1 cellular context compared by ENCODE assay signal in the genomic region with DNA sequence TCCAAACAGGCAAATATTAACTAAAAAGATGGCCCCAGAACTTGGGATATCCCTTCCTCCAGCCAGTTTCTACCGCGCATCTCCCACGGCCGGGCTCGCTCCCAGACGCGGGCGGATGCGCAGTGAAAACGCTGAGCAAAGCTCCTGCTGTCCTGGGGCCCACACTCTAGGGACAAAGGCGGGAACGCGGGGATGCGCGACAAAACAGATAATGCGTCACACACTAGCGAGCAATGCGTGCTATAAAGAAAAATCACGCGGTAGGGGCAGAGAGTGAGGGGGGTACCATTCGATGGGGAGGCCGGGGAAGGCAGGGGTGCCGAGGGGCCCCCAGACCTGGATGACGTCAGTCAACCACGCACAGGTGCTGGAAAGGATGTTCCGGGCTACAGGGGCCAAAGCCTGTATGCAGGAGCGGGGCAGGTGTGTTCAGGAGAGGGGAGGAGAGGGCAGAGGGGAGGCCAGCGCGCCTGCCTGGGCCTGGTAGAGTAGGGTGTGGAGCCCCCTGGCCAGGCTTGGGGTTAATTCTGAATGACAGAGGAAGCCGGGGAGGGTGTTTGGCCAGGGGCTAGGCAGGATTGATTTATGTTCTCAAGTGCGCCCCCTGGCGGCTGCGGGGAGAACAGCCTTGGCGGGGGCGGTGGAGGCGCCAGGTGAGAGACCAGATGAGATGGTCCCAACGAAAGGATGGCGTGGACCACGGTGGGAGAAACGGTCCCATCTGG.
A peak's percentile ranks its signal among the peaks of the same experiment; 100 is the strongest.
TF ChIP-seq lines count a peak whose summit lies in the region.

No MANE protein-coding gene starts in this region.

TF ChIP-seq in HepG2, 621 proteins besides CTCF, POLR2A, EP300 and RAD21 (continued from another document and continues in another):
- TF ChIP-seq ZNF614 (CRISPR knock-in tag; IDR thresholded peaks at IDR 0.05; ENCODE audit: borderline replicate concordance) = no peak
- no peak for TF ChIP-seq ZSCAN12 (CRISPR knock-in tag; IDR thresholded peaks at IDR 0.05)
- TF ChIP-seq RBAK (CRISPR knock-in tag; IDR thresholded peaks at IDR 0.05) = no peak
- TF ChIP-seq FOXO4 (CRISPR knock-in tag; conservative IDR thresholded peaks at IDR 0.05) = no peak
- TF ChIP-seq YEATS4 (CRISPR knock-in tag; IDR thresholded peaks at IDR 0.05; ENCODE audit: borderline replicate concordance) = no peak
- TF ChIP-seq ZNF350 (CRISPR knock-in tag; IDR thresholded peaks at IDR 0.05; ENCODE audit: borderline replicate concordance, low read depth) = no peak
- TF ChIP-seq ZNF891 (CRISPR knock-in tag; IDR thresholded peaks at IDR 0.05) = 0 out of 2 replicates have a peak, but pooled peaks have one; percentile 46
- TF ChIP-seq ZNF788 (CRISPR knock-in tag; IDR thresholded peaks at IDR 0.05; ENCODE audit: borderline replicate concordance) = no peak
- 0 out of 2 replicates have a peak, but pooled peaks have one; percentile 9 for TF ChIP-seq FOXO1 (CRISPR knock-in tag; IDR thresholded peaks at IDR 0.05)
- no peak for TF ChIP-seq ZNF678 (CRISPR knock-in tag; IDR thresholded peaks at IDR 0.05)
- TF ChIP-seq ZNF224 (CRISPR knock-in tag; IDR thresholded peaks at IDR 0.05) = no peak
- TF ChIP-seq, protein P1, sequence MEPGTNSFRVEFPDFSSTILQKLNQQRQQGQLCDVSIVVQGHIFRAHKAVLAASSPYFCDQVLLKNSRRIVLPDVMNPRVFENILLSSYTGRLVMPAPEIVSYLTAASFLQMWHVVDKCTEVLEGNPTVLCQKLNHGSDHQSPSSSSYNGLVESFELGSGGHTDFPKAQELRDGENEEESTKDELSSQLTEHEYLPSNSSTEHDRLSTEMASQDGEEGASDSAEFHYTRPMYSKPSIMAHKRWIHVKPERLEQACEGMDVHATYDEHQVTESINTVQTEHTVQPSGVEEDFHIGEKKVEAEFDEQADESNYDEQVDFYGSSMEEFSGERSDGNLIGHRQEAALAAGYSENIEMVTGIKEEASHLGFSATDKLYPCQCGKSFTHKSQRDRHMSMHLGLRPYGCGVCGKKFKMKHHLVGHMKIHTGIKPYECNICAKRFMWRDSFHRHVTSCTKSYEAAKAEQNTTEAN (CRISPR knock-in tag; conservative IDR thresholded peaks at IDR 0.05) = no peak
- no peak for TF ChIP-seq PITX1 (CRISPR knock-in tag; IDR thresholded peaks at IDR 0.05)
- TF ChIP-seq KDM2A (CRISPR knock-in tag; IDR thresholded peaks at IDR 0.05; ENCODE audit: borderline replicate concordance, low read depth) = peak; percentile 45; the same call in 1 of the 2 replicates
- TF ChIP-seq ZNF556 (CRISPR knock-in tag; IDR thresholded peaks at IDR 0.05; ENCODE audit: borderline replicate concordance) = no peak
- TF ChIP-seq ZNF569 (CRISPR knock-in tag; IDR thresholded peaks at IDR 0.05; ENCODE audit: borderline replicate concordance) = no peak
- peak; percentile 37 for TF ChIP-seq PTBP1 (IDR thresholded peaks at IDR 0.05; ENCODE audit: low read depth, low read length, poor library complexity, severe bottlenecking)
- TF ChIP-seq KLF11 (CRISPR knock-in tag; IDR thresholded peaks at IDR 0.05) = no peak
- no peak for TF ChIP-seq RXRA (CRISPR knock-in tag; IDR thresholded peaks at IDR 0.05)
- TF ChIP-seq HNRNPK (IDR thresholded peaks at IDR 0.05; ENCODE audit: low read depth, low read length, poor library complexity, severe bottlenecking) = no peak
- TF ChIP-seq, protein P2, sequence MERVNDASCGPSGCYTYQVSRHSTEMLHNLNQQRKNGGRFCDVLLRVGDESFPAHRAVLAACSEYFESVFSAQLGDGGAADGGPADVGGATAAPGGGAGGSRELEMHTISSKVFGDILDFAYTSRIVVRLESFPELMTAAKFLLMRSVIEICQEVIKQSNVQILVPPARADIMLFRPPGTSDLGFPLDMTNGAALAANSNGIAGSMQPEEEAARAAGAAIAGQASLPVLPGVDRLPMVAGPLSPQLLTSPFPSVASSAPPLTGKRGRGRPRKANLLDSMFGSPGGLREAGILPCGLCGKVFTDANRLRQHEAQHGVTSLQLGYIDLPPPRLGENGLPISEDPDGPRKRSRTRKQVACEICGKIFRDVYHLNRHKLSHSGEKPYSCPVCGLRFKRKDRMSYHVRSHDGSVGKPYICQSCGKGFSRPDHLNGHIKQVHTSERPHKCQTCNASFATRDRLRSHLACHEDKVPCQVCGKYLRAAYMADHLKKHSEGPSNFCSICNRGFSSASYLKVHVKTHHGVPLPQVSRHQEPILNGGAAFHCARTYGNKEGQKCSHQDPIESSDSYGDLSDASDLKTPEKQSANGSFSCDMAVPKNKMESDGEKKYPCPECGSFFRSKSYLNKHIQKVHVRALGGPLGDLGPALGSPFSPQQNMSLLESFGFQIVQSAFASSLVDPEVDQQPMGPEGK (CRISPR knock-in tag; IDR thresholded peaks at IDR 0.05) = 0 out of 2 replicates have a peak, but pooled peaks have one; percentile 16
- no peak for TF ChIP-seq ZNF484 (CRISPR knock-in tag; IDR thresholded peaks at IDR 0.05; ENCODE audit: borderline replicate concordance, low read depth)
- 0 out of 2 replicates have a peak, but pooled peaks have one; percentile 30 for TF ChIP-seq IRX3 (CRISPR knock-in tag; IDR thresholded peaks at IDR 0.05; ENCODE audit: borderline replicate concordance, low read depth)
- peak; percentile 59 for TF ChIP-seq TAF15 (IDR thresholded peaks at IDR 0.05; ENCODE audit: low read depth, low read length, poor library complexity, severe bottlenecking)
- TF ChIP-seq XRCC5 (optimal IDR thresholded peaks at IDR 0.05; ENCODE audit: low read length) = peak; percentile 82
- TF ChIP-seq ZNF503 (CRISPR knock-in tag; IDR thresholded peaks at IDR 0.05) = no peak
- TF ChIP-seq, protein P3, sequence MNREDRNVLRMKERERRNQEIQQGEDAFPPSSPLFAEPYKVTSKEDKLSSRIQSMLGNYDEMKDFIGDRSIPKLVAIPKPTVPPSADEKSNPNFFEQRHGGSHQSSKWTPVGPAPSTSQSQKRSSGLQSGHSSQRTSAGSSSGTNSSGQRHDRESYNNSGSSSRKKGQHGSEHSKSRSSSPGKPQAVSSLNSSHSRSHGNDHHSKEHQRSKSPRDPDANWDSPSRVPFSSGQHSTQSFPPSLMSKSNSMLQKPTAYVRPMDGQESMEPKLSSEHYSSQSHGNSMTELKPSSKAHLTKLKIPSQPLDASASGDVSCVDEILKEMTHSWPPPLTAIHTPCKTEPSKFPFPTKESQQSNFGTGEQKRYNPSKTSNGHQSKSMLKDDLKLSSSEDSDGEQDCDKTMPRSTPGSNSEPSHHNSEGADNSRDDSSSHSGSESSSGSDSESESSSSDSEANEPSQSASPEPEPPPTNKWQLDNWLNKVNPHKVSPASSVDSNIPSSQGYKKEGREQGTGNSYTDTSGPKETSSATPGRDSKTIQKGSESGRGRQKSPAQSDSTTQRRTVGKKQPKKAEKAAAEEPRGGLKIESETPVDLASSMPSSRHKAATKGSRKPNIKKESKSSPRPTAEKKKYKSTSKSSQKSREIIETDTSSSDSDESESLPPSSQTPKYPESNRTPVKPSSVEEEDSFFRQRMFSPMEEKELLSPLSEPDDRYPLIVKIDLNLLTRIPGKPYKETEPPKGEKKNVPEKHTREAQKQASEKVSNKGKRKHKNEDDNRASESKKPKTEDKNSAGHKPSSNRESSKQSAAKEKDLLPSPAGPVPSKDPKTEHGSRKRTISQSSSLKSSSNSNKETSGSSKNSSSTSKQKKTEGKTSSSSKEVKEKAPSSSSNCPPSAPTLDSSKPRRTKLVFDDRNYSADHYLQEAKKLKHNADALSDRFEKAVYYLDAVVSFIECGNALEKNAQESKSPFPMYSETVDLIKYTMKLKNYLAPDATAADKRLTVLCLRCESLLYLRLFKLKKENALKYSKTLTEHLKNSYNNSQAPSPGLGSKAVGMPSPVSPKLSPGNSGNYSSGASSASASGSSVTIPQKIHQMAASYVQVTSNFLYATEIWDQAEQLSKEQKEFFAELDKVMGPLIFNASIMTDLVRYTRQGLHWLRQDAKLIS (CRISPR knock-in tag; IDR thresholded peaks at IDR 0.05) = no peak
- peak; percentile 64 for TF ChIP-seq ATF7 (IDR thresholded peaks at IDR 0.05)
- no peak for TF ChIP-seq ATF7 (CRISPR knock-in tag; IDR thresholded peaks at IDR 0.05)
- TF ChIP-seq TAF1 (CRISPR knock-in tag; IDR thresholded peaks at IDR 0.05) = no peak
- TF ChIP-seq ZNF280B (CRISPR knock-in tag; IDR thresholded peaks at IDR 0.05; ENCODE audit: borderline replicate concordance) = 0 out of 2 replicates have a peak, but pooled peaks have one; percentile 46
- TF ChIP-seq ZBTB7A (CRISPR knock-in tag; IDR thresholded peaks at IDR 0.05) = no peak
- TF ChIP-seq HOXD1 (CRISPR knock-in tag; IDR thresholded peaks at IDR 0.05) = no peak
- TF ChIP-seq FOSL2 (CRISPR knock-in tag; IDR thresholded peaks at IDR 0.05) = no peak
- TF ChIP-seq, protein P4, sequence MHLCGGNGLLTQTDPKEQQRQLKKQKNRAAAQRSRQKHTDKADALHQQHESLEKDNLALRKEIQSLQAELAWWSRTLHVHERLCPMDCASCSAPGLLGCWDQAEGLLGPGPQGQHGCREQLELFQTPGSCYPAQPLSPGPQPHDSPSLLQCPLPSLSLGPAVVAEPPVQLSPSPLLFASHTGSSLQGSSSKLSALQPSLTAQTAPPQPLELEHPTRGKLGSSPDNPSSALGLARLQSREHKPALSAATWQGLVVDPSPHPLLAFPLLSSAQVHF (CRISPR knock-in tag; IDR thresholded peaks at IDR 0.05) = no peak
- no peak for TF ChIP-seq KMT2B (CRISPR knock-in tag; IDR thresholded peaks at IDR 0.05)
- no peak for TF ChIP-seq ZMAT3 (CRISPR knock-in tag; conservative IDR thresholded peaks at IDR 0.05)
- TF ChIP-seq RFX5 (IDR thresholded peaks at IDR 0.05; ENCODE audit: low read depth, low read length) = no peak
- TF ChIP-seq THRA (CRISPR knock-in tag; IDR thresholded peaks at IDR 0.05; ENCODE audit: borderline replicate concordance) = no peak
- TF ChIP-seq MAZ (IDR thresholded peaks at IDR 0.05; ENCODE audit: borderline replicate concordance, low read depth, low read length) = peak; percentile 37; the same call in 1 of the 2 replicates
- TF ChIP-seq MAZ (CRISPR knock-in tag; IDR thresholded peaks at IDR 0.05; ENCODE audit: low read depth) = no peak
- TF ChIP-seq KDM4B (CRISPR knock-in tag; IDR thresholded peaks at IDR 0.05) = no peak
- no peak for TF ChIP-seq CBFB (CRISPR knock-in tag; IDR thresholded peaks at IDR 0.05)
- TF ChIP-seq SRSF1 (optimal IDR thresholded peaks at IDR 0.05; ENCODE audit: low read depth, low read length) = peak; percentile 35
- TF ChIP-seq AHR (CRISPR knock-in tag; IDR thresholded peaks at IDR 0.05) = 0 out of 2 replicates have a peak, but pooled peaks have one; percentile 65
- TF ChIP-seq ZNF615 (CRISPR knock-in tag; IDR thresholded peaks at IDR 0.05; ENCODE audit: borderline replicate concordance) = no peak
- no peak for TF ChIP-seq STAT5B (CRISPR knock-in tag; IDR thresholded peaks at IDR 0.05)
- no peak for TF ChIP-seq ZNF570 (CRISPR knock-in tag; IDR thresholded peaks at IDR 0.05; ENCODE audit: borderline replicate concordance)
- peak; percentile 31; the same call in 1 of the 2 replicates for TF ChIP-seq PCBP1 (IDR thresholded peaks at IDR 0.05; ENCODE audit: borderline replicate concordance, low read depth, low read length)
- peak; percentile 53 for TF ChIP-seq BORCS8-MEF2B (CRISPR knock-in tag; IDR thresholded peaks at IDR 0.05)
- no peak for TF ChIP-seq ZFY (CRISPR knock-in tag; IDR thresholded peaks at IDR 0.05)
- peak; percentile 61 for TF ChIP-seq CREB1 (IDR thresholded peaks at IDR 0.05)
- no peak for TF ChIP-seq CREB1 (CRISPR knock-in tag; IDR thresholded peaks at IDR 0.05)
